Comparison of ENCODE assay signal across 17 cellular contexts in genomic region chr15:22855791-22856190, GRCh38.
"Had no signal": no experiment of that assay in that cellular context is flagged by ENCODE, and none has a peak within 500 bp of the region (broad histone marks: within the 10 kb centered on the region; RNA-seq: fewer than 3 reads in every experiment).

No MANE protein-coding gene starts in this region.

- H3K9me3 ChIP-seq: adrenal gland, body of pancreas, gastroesophageal sphincter, psoas muscle, spleen had no signal

- H3K4me3 Mint-ChIP-seq: nephron progenitor cell; stimulated activated memory B cell treated with anti-CD40 and anti-IgM and Interleukin-4, amounts not matched to agents 10 μg/mL and 1 μg/mL and 100 μg/mL, for 72 hours had no signal

- H3K27me3 ChIP-seq: adrenal gland, body of pancreas, gastroesophageal sphincter, hepatocyte, spleen had no signal

- H3K4me3 ChIP-seq: adrenal gland, body of pancreas, gastroesophageal sphincter, hepatocyte, lung, psoas muscle, spleen had no signal

- ATAC-seq: body of pancreas; gastroesophageal sphincter; psoas muscle; sciatic nerve; SK-N-SH treated with all-trans-retinoic acid at 6 μM for 48 hours; stimulated activated memory B cell treated with anti-CD40 and anti-IgM and Interleukin-4, amounts not matched to agents 10 μg/mL and 1 μg/mL and 100 μg/mL, for 72 hours had no signal

- H3K27me3 Mint-ChIP-seq: stimulated activated memory B cell treated with anti-CD40 and anti-IgM and Interleukin-4, amounts not matched to agents 10 μg/mL and 1 μg/mL and 100 μg/mL, for 72 hours had no signal

- H3K4me2 ChIP-seq: hepatocyte had no signal

- DNase-seq: activated CD4-positive, CD25-positive, alpha-beta regulatory T cell; activated T-cell treated with anti-CD3 and anti-CD28 coated beads, Interleukin-2, amount 50 U/mL, for 1 hour; adrenal gland; body of pancreas; central memory CD4-positive, alpha-beta T cell; cortex of kidney; effector CD8-positive, alpha-beta T cell; nephron progenitor cell; psoas muscle; spleen; stimulated activated CD4-positive, alpha-beta T cell treated with anti-CD3 and anti-CD28 coated beads, Interleukin-1b, Interleukin-23, amount 100 ng/mL, for 48 hours had no signal

- H3K9me3 Mint-ChIP-seq: stimulated activated memory B cell treated with anti-CD40 and anti-IgM and Interleukin-4, amounts not matched to agents 10 μg/mL and 1 μg/mL and 100 μg/mL, for 72 hours had no signal

- H3K4me1 ChIP-seq: adrenal gland, body of pancreas, gastroesophageal sphincter, psoas muscle had no signal

- H3K27ac ChIP-seq: adrenal gland, body of pancreas, gastroesophageal sphincter, hepatocyte, psoas muscle, spleen had no signal
